Comparison of ENCODE assay signal across 1 cellular context in genomic region chr14:71414631-71415403, GRCh38.
TF ChIP-seq lines count a peak whose summit lies in the region.

No MANE protein-coding gene starts in this region.

TF ChIP-seq in HCT116, 20 proteins besides CTCF, POLR2A, EP300 and RAD21 (continued from another document):
- TF ChIP-seq YY1 (IDR thresholded peaks at IDR 0.05; ENCODE audit: extremely low read depth, insufficient replicate concordance, low read depth, low read length) (no peak), FOSL1 (IDR thresholded peaks at IDR 0.05; ENCODE audit: low read depth) (no peak)
